Comparison of ENCODE assay signal across 2 cellular contexts in the genomic region with DNA sequence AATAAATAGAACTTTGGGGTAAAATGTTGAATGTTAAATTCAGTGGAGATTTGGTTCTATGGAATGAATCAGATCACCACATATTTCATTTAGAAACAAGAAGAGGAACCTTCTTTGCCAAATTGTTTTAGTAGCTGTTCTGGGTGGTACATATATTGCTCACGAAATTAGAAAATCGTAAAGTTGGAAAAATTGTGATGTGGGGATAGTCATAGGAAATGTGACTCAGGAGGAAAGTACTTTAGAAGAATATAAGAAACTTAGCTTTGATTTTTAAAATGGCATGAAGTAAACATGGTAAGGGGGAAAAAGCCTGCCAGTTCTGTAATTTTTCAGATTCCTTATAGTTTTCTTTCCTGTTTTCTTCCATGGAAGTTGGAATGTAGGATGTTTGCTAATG.
TF ChIP-seq lines count a peak whose summit lies in the region.

No MANE protein-coding gene starts in this region.

TF ChIP-seq in IMR-90, 13 proteins besides CTCF, POLR2A, EP300 and RAD21:
- TF ChIP-seq CEBPB (IDR thresholded peaks at IDR 0.05; ENCODE audit: low read depth, low read length) (no peak), RCOR1 (IDR thresholded peaks at IDR 0.05; ENCODE audit: insufficient replicate concordance, low read length) (no peak), MAZ (IDR thresholded peaks at IDR 0.05; ENCODE audit: borderline replicate concordance, low read depth, low read length) (no peak), CHD1 (IDR thresholded peaks at IDR 0.05; ENCODE audit: low read depth, low read length) (no peak), RFX5 (IDR thresholded peaks at IDR 0.05; ENCODE audit: low read depth, low read length) (no peak), NFE2L2 (IDR thresholded peaks at IDR 0.05; ENCODE audit: low read depth, low read length) (no peak), MAFK (IDR thresholded peaks at IDR 0.05; ENCODE audit: low read depth, low read length) (no peak), SMC3 (IDR thresholded peaks at IDR 0.05; ENCODE audit: low read depth, low read length) (no peak), MXI1 (IDR thresholded peaks at IDR 0.05; ENCODE audit: borderline replicate concordance, low read depth, low read length) (no peak), FOS (IDR thresholded peaks at IDR 0.05; ENCODE audit: low read depth, low read length) (no peak), BHLHE40 (IDR thresholded peaks at IDR 0.05; ENCODE audit: low read depth, low read length) (no peak), USF2 (IDR thresholded peaks at IDR 0.05; ENCODE audit: low read depth, low read length) (no peak)
- TF ChIP-seq, protein P1, sequence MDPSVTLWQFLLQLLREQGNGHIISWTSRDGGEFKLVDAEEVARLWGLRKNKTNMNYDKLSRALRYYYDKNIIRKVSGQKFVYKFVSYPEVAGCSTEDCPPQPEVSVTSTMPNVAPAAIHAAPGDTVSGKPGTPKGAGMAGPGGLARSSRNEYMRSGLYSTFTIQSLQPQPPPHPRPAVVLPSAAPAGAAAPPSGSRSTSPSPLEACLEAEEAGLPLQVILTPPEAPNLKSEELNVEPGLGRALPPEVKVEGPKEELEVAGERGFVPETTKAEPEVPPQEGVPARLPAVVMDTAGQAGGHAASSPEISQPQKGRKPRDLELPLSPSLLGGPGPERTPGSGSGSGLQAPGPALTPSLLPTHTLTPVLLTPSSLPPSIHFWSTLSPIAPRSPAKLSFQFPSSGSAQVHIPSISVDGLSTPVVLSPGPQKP (IDR thresholded peaks at IDR 0.05; ENCODE audit: borderline replicate concordance, low read depth, low read length) = no peak

TF ChIP-seq in endothelial cell of umbilical vein, 7 proteins besides CTCF, POLR2A, EP300 and RAD21:
- peak; percentile 80 for TF ChIP-seq FOS (IDR thresholded peaks at IDR 0.05; ENCODE audit: borderline replicate concordance, insufficient read depth, low read length)
- peak; percentile 44 for TF ChIP-seq JUN (IDR thresholded peaks at IDR 0.05; ENCODE audit: borderline replicate concordance, insufficient read depth, insufficient read length, low read depth)
- TF ChIP-seq MYC (IDR thresholded peaks at IDR 0.05; ENCODE audit: low read depth, low read length) = no peak
- TF ChIP-seq EZH2 (IDR thresholded peaks at IDR 0.05; ENCODE audit: borderline replicate concordance, low read depth, low read length, severe bottlenecking) = no peak
